ENCODE assay signal across 1 cellular context in genomic region chr3:16048435-16049318, GRCh38.
TF ChIP-seq lines count a peak whose summit lies in the region.

No MANE protein-coding gene starts in this region.

TF ChIP-seq in GM12878, 131 proteins besides CTCF, POLR2A, EP300 and RAD21 (continued from another document):
- TF ChIP-seq BCLAF1 (IDR thresholded peaks at IDR 0.05): no peak
- TF ChIP-seq ZNF592 (IDR thresholded peaks at IDR 0.05): 0 out of 2 replicates have a peak, but pooled peaks have one; percentile 24
TF ChIP-seq in GM12878: peak in this region for 6.
